Comparison of ENCODE assay signal across 13 cellular contexts in genomic region chr17:50562266-50563094, GRCh38. TPM values are rescaled to one million over a fixed set of nuclear protein-coding genes. Genes with fewer than 3 reads are reported as not detected.
DNase-seq lines count a peak whose midpoint lies in the region; ATAC-seq and TF ChIP-seq lines count a peak whose summit lies in the region.
"Had no signal": no experiment of that assay in that cellular context is flagged by ENCODE, and none has a peak within 500 bp of the region (broad histone marks: within the 10 kb centered on the region; RNA-seq: fewer than 3 reads in every experiment).

No MANE protein-coding gene starts in this region.

- peak overlapping the region; percentile 25 for H3K4me3 Mint-ChIP-seq in activated CD4-positive, alpha-beta memory T cell treated with anti-CD3 and anti-CD28 coated beads for 36 hours
- no peak overlapping the region for H3K4me3 Mint-ChIP-seq in activated CD4-positive, alpha-beta memory T cell treated with anti-CD3 and anti-CD28 coated beads, Interleukin-2, amount 10 ng/mL, durations not matched to agents 7 days and 5 days
- H3K4me3 Mint-ChIP-seq in osteocyte (ENCODE audit: unreplicated experiment): peak overlapping the region; percentile 12

- H3K27ac ChIP-seq in ectodermal cell (ENCODE audit: insufficient read depth, low read depth, low read length, poor library complexity, severe bottlenecking): no peak overlapping the region

- no peak for DNase-seq in activated CD4-positive, alpha-beta memory T cell treated with anti-CD3 and anti-CD28 coated beads for 36 hours
- no peak for DNase-seq in activated CD4-positive, alpha-beta memory T cell treated with anti-CD3 and anti-CD28 coated beads, Interleukin-2, amount 10 ng/mL, durations not matched to agents 7 days and 5 days
- DNase-seq in osteocyte (ENCODE audit: extremely low spot score, unreplicated experiment): no peak
- DNase-seq in effector CD4-positive, alpha-beta T cell: no peak
- DNase-seq: DMS79 treated with DMSO at 0.1 percent for 48 hours, erythroblast, NCI-H510A treated with DMSO at 0.1 percent for 48 hours, occipital lobe, SHP77 treated with DMSO at 0.1 percent for 48 hours had no signal

- TF ChIP-seq CTCF in Loucy (conservative IDR thresholded peaks at IDR 0.05; ENCODE audit: low read length) (no peak), osteocyte (IDR thresholded peaks at IDR 0.05) (no peak)

- H3K27me3 ChIP-seq in Loucy (ENCODE audit: insufficient read depth, low read length, poor library complexity, severe bottlenecking) (peaks cover 21% of the 10 kb centered on the region), ectodermal cell (ENCODE audit: control insufficient read depth, insufficient read depth, low read length, poor library complexity, severe bottlenecking) (peaks cover 68% of the 10 kb centered on the region)

- H3K27me3 Mint-ChIP-seq in activated CD4-positive, alpha-beta memory T cell treated with anti-CD3 and anti-CD28 coated beads for 36 hours: peaks cover 60% of the 10 kb centered on the region
- H3K27me3 Mint-ChIP-seq in activated CD4-positive, alpha-beta memory T cell treated with anti-CD3 and anti-CD28 coated beads, Interleukin-2, amount 10 ng/mL, durations not matched to agents 7 days and 5 days: peaks cover 73% of the 10 kb centered on the region
- H3K27me3 Mint-ChIP-seq in osteocyte (ENCODE audit: unreplicated experiment): peaks cover 64% of the 10 kb centered on the region

- H2AFZ ChIP-seq in Loucy (ENCODE audit: low read length): no peak overlapping the region

- POLR2A ChIA-PET in activated CD4-positive, alpha-beta memory T cell treated with anti-CD3 and anti-CD28 coated beads for 36 hours (lab: Charles Lee): no interaction called here
- POLR2A ChIA-PET in activated CD4-positive, alpha-beta memory T cell treated with anti-CD3 and anti-CD28 coated beads, Interleukin-2, amount 10 ng/mL, durations not matched to agents 7 days and 5 days (lab: Charles Lee): interaction anchor here (0.5 kb wide), 1 partner anchor 412 kb away, joined by 4 read pairs; the partner anchor contains the start of gene PPP1R9B

- H3K4me1 ChIP-seq in Loucy (ENCODE audit: insufficient read depth, low read length, poor library complexity, severe bottlenecking): peaks cover 10% of the 10 kb centered on the region
- peaks cover 70% of the 10 kb centered on the region for H3K4me1 ChIP-seq in ectodermal cell (ENCODE audit: control insufficient read depth, insufficient read depth, low read length)

- no peaks in the 10 kb centered on the region for H3K36me3 Mint-ChIP-seq in activated CD4-positive, alpha-beta memory T cell treated with anti-CD3 and anti-CD28 coated beads for 36 hours
- no peaks in the 10 kb centered on the region for H3K36me3 Mint-ChIP-seq in activated CD4-positive, alpha-beta memory T cell treated with anti-CD3 and anti-CD28 coated beads, Interleukin-2, amount 10 ng/mL, durations not matched to agents 7 days and 5 days (ENCODE audit: low read depth)
- no peaks in the 10 kb centered on the region for H3K36me3 Mint-ChIP-seq in osteocyte (ENCODE audit: unreplicated experiment)

- no peak overlapping the region for H3K9ac ChIP-seq in Loucy (ENCODE audit: low read depth, low read length, poor library complexity, severe bottlenecking)

- CTCF ChIA-PET in activated CD4-positive, alpha-beta memory T cell treated with anti-CD3 and anti-CD28 coated beads for 36 hours (lab: Charles Lee): interaction anchor here (0.6 to 1.5 kb wide), 5 partner anchors 16 to 65 kb away, joined by 3 to 4 read pairs (median 3); partner anchors contain the start of gene SPATA20
- CTCF ChIA-PET in activated CD4-positive, alpha-beta memory T cell treated with anti-CD3 and anti-CD28 coated beads, Interleukin-2, amount 10 ng/mL, durations not matched to agents 7 days and 5 days (lab: Charles Lee): interaction anchor here (0.6 kb wide), 1 partner anchor 286 kb away, joined by 3 read pairs; no protein-coding TSS in a partner anchor

- no peaks in the 10 kb centered on the region for H4K20me1 ChIP-seq in Loucy (ENCODE audit: insufficient read depth, low read length, poor library complexity, severe bottlenecking)

- no peak overlapping the region for H3K27ac Mint-ChIP-seq in activated CD4-positive, alpha-beta memory T cell treated with anti-CD3 and anti-CD28 coated beads for 36 hours
- no peak overlapping the region for H3K27ac Mint-ChIP-seq in activated CD4-positive, alpha-beta memory T cell treated with anti-CD3 and anti-CD28 coated beads, Interleukin-2, amount 10 ng/mL, durations not matched to agents 7 days and 5 days
- no peak overlapping the region for H3K27ac Mint-ChIP-seq in osteocyte (ENCODE audit: unreplicated experiment)

- H3K9me2 ChIP-seq in Loucy (replicated peaks; ENCODE audit: low read depth, low read length): no peaks in the 10 kb centered on the region

- 3 to 5% methylated on average over 22 of the region's 22 CpGs for WGBS in ectodermal cell, 2 experiments

- H3K4me3 ChIP-seq in Loucy (ENCODE audit: low read length, poor library complexity, severe bottlenecking): peak overlapping the region; percentile 24
- H3K4me3 ChIP-seq in ectodermal cell (ENCODE audit: insufficient read depth, low read depth, low read length): peak overlapping the region; percentile 31

- no peaks in the 10 kb centered on the region for H3K9me3 Mint-ChIP-seq in activated CD4-positive, alpha-beta memory T cell treated with anti-CD3 and anti-CD28 coated beads for 36 hours
- no peaks in the 10 kb centered on the region for H3K9me3 Mint-ChIP-seq in activated CD4-positive, alpha-beta memory T cell treated with anti-CD3 and anti-CD28 coated beads, Interleukin-2, amount 10 ng/mL, durations not matched to agents 7 days and 5 days
- H3K9me3 Mint-ChIP-seq in osteocyte (ENCODE audit: unreplicated experiment): no peaks in the 10 kb centered on the region

- no peaks in the 10 kb centered on the region for H3K79me2 ChIP-seq in Loucy (ENCODE audit: insufficient read depth, low read length)

- no peaks in the 10 kb centered on the region for H3K36me3 ChIP-seq in Loucy (ENCODE audit: insufficient read depth, low read length)
- no peaks in the 10 kb centered on the region for H3K36me3 ChIP-seq in ectodermal cell (ENCODE audit: control insufficient read depth, insufficient read depth, low read length)

- peaks cover 22% of the 10 kb centered on the region for H3K4me1 Mint-ChIP-seq in activated CD4-positive, alpha-beta memory T cell treated with anti-CD3 and anti-CD28 coated beads for 36 hours (ENCODE audit: low read depth)
- H3K4me1 Mint-ChIP-seq in activated CD4-positive, alpha-beta memory T cell treated with anti-CD3 and anti-CD28 coated beads, Interleukin-2, amount 10 ng/mL, durations not matched to agents 7 days and 5 days: peaks cover 18% of the 10 kb centered on the region
- H3K4me1 Mint-ChIP-seq in osteocyte (ENCODE audit: unreplicated experiment): peaks cover 31% of the 10 kb centered on the region

- no peak overlapping the region for H3K4me2 ChIP-seq in Loucy (ENCODE audit: low read depth, low read length, poor library complexity, severe bottlenecking)

- no peaks in the 10 kb centered on the region for H3F3A ChIP-seq in Loucy (ENCODE audit: low read depth)

- no peak for ATAC-seq in GM18907 (IDR thresholded peaks at IDR 0.05; ENCODE audit: unreplicated experiment)
- ATAC-seq in GM19452 (IDR thresholded peaks at IDR 0.05; ENCODE audit: unreplicated experiment): no peak

- H3K9me3 ChIP-seq in Loucy (ENCODE audit: insufficient read depth, low read depth, low read length) (no peaks in the 10 kb centered on the region), ectodermal cell (ENCODE audit: control insufficient read depth, low read length) (no peaks in the 10 kb centered on the region)

- intact Hi-C loops in activated CD4-positive, alpha-beta memory T cell treated with anti-CD3 and anti-CD28 coated beads for 36 hours (cut with micrococcal nuclease): no loop called here

RNA-seq across cellular contexts. Expression of gene CACNA1G, which starts 2.0 kb away (rescaled TPM):
- under 1 TPM in 1 of 2 experiments, not detected in 1; 0.05 TPM for total RNA-seq in activated CD4-positive, alpha-beta memory T cell treated with anti-CD3 and anti-CD28 coated beads for 36 hours
- total RNA-seq in activated CD4-positive, alpha-beta memory T cell treated with anti-CD3 and anti-CD28 coated beads, Interleukin-2, amount 10 ng/mL, durations not matched to agents 7 days and 5 days: not detected
- 8.6 TPM for polyA plus RNA-seq in ectodermal cell (2013, experiment 1 of 4)
- 8.9 TPM for polyA plus RNA-seq in ectodermal cell (2013, experiment 2 of 4)
- polyA plus RNA-seq in ectodermal cell (2013, experiment 3 of 4): 9.1 TPM
- polyA plus RNA-seq in ectodermal cell (2013, experiment 4 of 4): 9.4 TPM
- total RNA-seq in osteocyte: 0.10 and 0.11 TPM in 2 replicates

RNA-seq across cellular contexts. Expression of gene SPATA20, which starts 15.5 kb away (rescaled TPM):
- total RNA-seq in activated CD4-positive, alpha-beta memory T cell treated with anti-CD3 and anti-CD28 coated beads for 36 hours: 10 to 100 TPM; 22.8 to 23.4 TPM
- 10 to 100 TPM; 14.5 to 17.8 TPM for total RNA-seq in activated CD4-positive, alpha-beta memory T cell treated with anti-CD3 and anti-CD28 coated beads, Interleukin-2, amount 10 ng/mL, durations not matched to agents 7 days and 5 days
- 28.3 TPM for polyA plus RNA-seq in ectodermal cell (2013, experiment 1 of 4)
- 28.4 TPM for polyA plus RNA-seq in ectodermal cell (2013, experiment 2 of 4)
- 27.3 TPM for polyA plus RNA-seq in ectodermal cell (2013, experiment 3 of 4)
- polyA plus RNA-seq in ectodermal cell (2013, experiment 4 of 4): 27.0 TPM
- 55.0 and 58.1 TPM in 2 replicates for total RNA-seq in osteocyte

RNA-seq across cellular contexts. Expression of gene EPN3, which starts 29.9 kb away (rescaled TPM):
- not detected for total RNA-seq in activated CD4-positive, alpha-beta memory T cell treated with anti-CD3 and anti-CD28 coated beads for 36 hours
- not detected for total RNA-seq in activated CD4-positive, alpha-beta memory T cell treated with anti-CD3 and anti-CD28 coated beads, Interleukin-2, amount 10 ng/mL, durations not matched to agents 7 days and 5 days
- polyA plus RNA-seq in ectodermal cell (2013, experiment 1 of 4): not detected
- 0.12 TPM for polyA plus RNA-seq in ectodermal cell (2013, experiment 2 of 4)
- not detected for polyA plus RNA-seq in ectodermal cell (2013, experiment 3 of 4)
- polyA plus RNA-seq in ectodermal cell (2013, experiment 4 of 4): 0.16 TPM
- total RNA-seq in osteocyte: not detected in 2 replicates

RNA-seq across cellular contexts. Expression of gene MYCBPAP, which starts 54.2 kb away (rescaled TPM):
- total RNA-seq in activated CD4-positive, alpha-beta memory T cell treated with anti-CD3 and anti-CD28 coated beads for 36 hours: 1 to 10 TPM; 8.1 to 8.5 TPM
- 10 to 100 TPM; 13.4 to 15.2 TPM for total RNA-seq in activated CD4-positive, alpha-beta memory T cell treated with anti-CD3 and anti-CD28 coated beads, Interleukin-2, amount 10 ng/mL, durations not matched to agents 7 days and 5 days
- polyA plus RNA-seq in ectodermal cell (2013, experiment 1 of 4): 5.0 TPM
- 2.6 TPM for polyA plus RNA-seq in ectodermal cell (2013, experiment 2 of 4)
- polyA plus RNA-seq in ectodermal cell (2013, experiment 3 of 4): 2.8 TPM
- polyA plus RNA-seq in ectodermal cell (2013, experiment 4 of 4): 2.7 TPM
- 0.46 and 0.81 TPM in 2 replicates for total RNA-seq in osteocyte
